ENCODE assay signal across 17 cellular contexts in genomic region chr7:10075866-10076265, GRCh38.
DNase-seq lines count a peak whose midpoint lies in the region; ATAC-seq, FAIRE-seq and TF ChIP-seq lines count a peak whose summit lies in the region.
"Had no signal": no experiment of that assay in that cellular context is flagged by ENCODE, and none has a peak within 500 bp of the region (broad histone marks: within the 10 kb centered on the region; RNA-seq: fewer than 3 reads in every experiment).

No MANE protein-coding gene starts in this region.

- no peak for ATAC-seq in GM21390 (IDR thresholded peaks at IDR 0.05; ENCODE audit: unreplicated experiment)
- ATAC-seq in HG03342 (IDR thresholded peaks at IDR 0.05; ENCODE audit: unreplicated experiment), result no peak
- ATAC-seq: GM12878 had no signal

- H3K9me3 ChIP-seq in astrocyte (ENCODE audit: insufficient read depth, low read depth, low read length), result no peaks in the 10 kb centered on the region

- H3K9ac ChIP-seq in astrocyte (ENCODE audit: low read length), result no peak overlapping the region

- no peak overlapping the region for H3K4me3 Mint-ChIP-seq in astrocyte (ENCODE audit: unreplicated experiment)
- H3K4me3 Mint-ChIP-seq: B cell; CD4-positive, alpha-beta T cell; GM23338; H9 had no signal

- H3K27ac Mint-ChIP-seq in astrocyte (ENCODE audit: unreplicated experiment), result no peak overlapping the region
- H3K27ac Mint-ChIP-seq: B cell; CD4-positive, alpha-beta T cell; GM23338 had no signal

- H3K4me3 ChIP-seq in astrocyte (ENCODE audit: insufficient read depth, low read depth, low read length), result no peak overlapping the region
- H3K4me3 ChIP-seq: GM12878, GM23338 had no signal

- FAIRE-seq in H54 (lab: Jason Lieb, UNC) (peak; percentile 81), astrocyte (lab: Jason Lieb, UNC) (no peak)
- FAIRE-seq: GM12878, GM18507 had no signal

- H3K36me3 ChIP-seq in astrocyte (ENCODE audit: insufficient read depth, low read length), result no peaks in the 10 kb centered on the region

- H3K27ac ChIP-seq in astrocyte (ENCODE audit: low read depth, low read length) (no peak overlapping the region), substantia nigra (ENCODE audit: low read depth, low read length, poor library complexity, severe bottlenecking) (no peak overlapping the region)

- DNase-seq in H54 (ENCODE audit: insufficient read length, low spot score) (no peak), astrocyte (ENCODE audit: low read depth) (peak; percentile 0), inferior parietal cortex (ENCODE audit: extremely low spot score) (peak; percentile 25), putamen (ENCODE audit: low spot score) (peak; percentile 43), substantia nigra (lab: John Stamatoyannopoulos, UW) (no peak), NOMO-1 treated with dmso at 0.1 percent for 144 hours (lab: John Stamatoyannopoulos, UW; ENCODE audit: unreplicated experiment) (no peak)
- DNase-seq: ACHN; C1 segment of cervical spinal cord; CD4-positive, alpha-beta T cell; DMS79; H9 had no signal

- no peaks in the 10 kb centered on the region for H3K36me3 Mint-ChIP-seq in astrocyte (ENCODE audit: low read depth, unreplicated experiment)

- no peaks in the 10 kb centered on the region for H3K27me3 ChIP-seq in astrocyte (ENCODE audit: insufficient read depth, low read length)

- no peak overlapping the region for H2AFZ ChIP-seq in astrocyte (ENCODE audit: low read depth, low read length)

- H4K20me1 ChIP-seq in astrocyte (ENCODE audit: insufficient read depth, low read length), result no peaks in the 10 kb centered on the region

- H3K9me3 Mint-ChIP-seq in astrocyte (ENCODE audit: unreplicated experiment), result peaks cover 1% of the 10 kb centered on the region
- H3K9me3 Mint-ChIP-seq: CD4-positive, alpha-beta T cell; H9 had no signal

- no peaks in the 10 kb centered on the region for H3K27me3 Mint-ChIP-seq in astrocyte (ENCODE audit: low read depth, unreplicated experiment)
- H3K27me3 Mint-ChIP-seq: B cell; CD4-positive, alpha-beta T cell had no signal

- no peaks in the 10 kb centered on the region for H3K79me2 ChIP-seq in astrocyte (ENCODE audit: insufficient read depth, low read length)

- H3K4me2 ChIP-seq in astrocyte (ENCODE audit: low read length), result no peak overlapping the region

- no peaks in the 10 kb centered on the region for H3K4me1 ChIP-seq in astrocyte (ENCODE audit: insufficient read depth, low read length)

- no peak for TF ChIP-seq POLR2A in H54 (IDR thresholded peaks at IDR 0.05; ENCODE audit: low read depth, low read length)

- no peaks in the 10 kb centered on the region for H3K4me1 Mint-ChIP-seq in astrocyte (ENCODE audit: low read depth, unreplicated experiment)
- H3K4me1 Mint-ChIP-seq: B cell had no signal

- TF ChIP-seq CTCF in astrocyte (IDR thresholded peaks at IDR 0.05; ENCODE audit: insufficient read depth, low read depth, low read length), result no peak

Comparison
In these comparisons a context has a peak if more than half of its experiments do, and no peak if none do; other contexts are left out.
1. DNase-seq: peak in astrocyte (single experiment), inferior parietal cortex (single experiment) and putamen (single experiment); none in H54 (single experiment), substantia nigra (0 of 49) and NOMO-1 treated with dmso at 0.1 percent for 144 hours (single experiment).